ENCODE assay signal across 11 cellular contexts in genomic region chr1:68141079-68141800, GRCh38.
A peak's percentile ranks its signal among the peaks of the same experiment; 100 is the strongest.
DNase-seq lines count a peak whose midpoint lies in the region; ATAC-seq and TF ChIP-seq lines count a peak whose summit lies in the region.
"Had no signal": no experiment of that assay in that cellular context is flagged by ENCODE, and none has a peak within 500 bp of the region (broad histone marks: within the 10 kb centered on the region; RNA-seq: fewer than 3 reads in every experiment).

No MANE protein-coding gene starts in this region.

- H3K27ac ChIP-seq in fibroblast of lung (ENCODE audit: insufficient read depth, low read length) (peak overlapping the region; percentile 27), muscle layer of colon (ENCODE audit: low read depth, low read length) (peak overlapping the region; percentile 69), tibial nerve (peak overlapping the region in 3 of 4 donors; percentile 48 to 73 (median 63))

- peak in 1 of 2 donors; percentile 9 for TF ChIP-seq EP300 in tibial nerve (IDR thresholded peaks at IDR 0.05)

- TF ChIP-seq CTCF in fibroblast of lung (conservative IDR thresholded peaks at IDR 0.05 in 1 of 2, IDR thresholded peaks at IDR 0.05 in 1 of 2; ENCODE audit: low read depth in 1 of 2, low read length in 2 of 2), result no peak
- no peak for TF ChIP-seq CTCF in tibial nerve (IDR thresholded peaks at IDR 0.05)
- no peak for TF ChIP-seq CTCF in Calu3 (IDR thresholded peaks at IDR 0.05; ENCODE audit: unreplicated experiment)

- H3K9ac ChIP-seq in fibroblast of lung (ENCODE audit: insufficient read depth, low read length), result no peak overlapping the region
- H3K9ac ChIP-seq in muscle layer of colon (ENCODE audit: low read length), result no peak overlapping the region

- no peak overlapping the region for H2AFZ ChIP-seq in fibroblast of lung (ENCODE audit: low read length)

- H4K20me1 ChIP-seq in fibroblast of lung (ENCODE audit: control insufficient read depth, extremely low read depth, insufficient read depth, low read length), result no peaks in the 10 kb centered on the region

- CTCF ChIA-PET in Calu3 (lab: Charles Lee), result no interaction called here

- H3K4me3 ChIP-seq in fibroblast of lung (replicated peaks in 1 of 4; ENCODE audit: control extremely low read depth in 1 of 4, insufficient read depth in 1 of 4, low read depth in 3 of 4, low read length in 4 of 4), result no peak overlapping the region
- no peak overlapping the region for H3K4me3 ChIP-seq in muscle layer of colon (ENCODE audit: low read depth in 1 of 2, low read length in 2 of 2)
- H3K4me3 ChIP-seq in tibial nerve, result no peak overlapping the region

- peaks cover 6% of the 10 kb centered on the region for H3K36me3 Mint-ChIP-seq in Calu3 (ENCODE audit: insufficient read depth, unreplicated experiment)

- intact Hi-C loops in Calu3 (cut with micrococcal nuclease; ENCODE audit: unreplicated experiment), result no loop called here

- no peak for TF ChIP-seq POLR2A in tibial nerve (IDR thresholded peaks at IDR 0.05)

- H3K79me2 ChIP-seq in fibroblast of lung (ENCODE audit: control insufficient read depth, insufficient read depth, low read length), result no peaks in the 10 kb centered on the region

- H3K27me3 ChIP-seq in fibroblast of lung (ENCODE audit: control insufficient read depth, insufficient read depth, low read length) (no peaks in the 10 kb centered on the region), muscle layer of colon (ENCODE audit: control insufficient read depth in 1 of 2, insufficient read depth in 2 of 2, low read length in 2 of 2) (no peaks in the 10 kb centered on the region), tibial nerve (no peaks in the 10 kb centered on the region)

- DNase-seq in RPMI7951 (ENCODE audit: low read depth) (peak; percentile 45), fibroblast of lung (ENCODE audit: low read depth in 2 of 2) (peak; percentile 47 to 88), tibial nerve (ENCODE audit: low spot score in 2 of 2) (no peak), Calu3 (no peak), NCI-H1417 treated with DMSO at 0.1 percent for 48 hours (lab: John Stamatoyannopoulos, UW) (no peak)
- DNase-seq: activated CD8-positive, alpha-beta memory T cell treated with anti-CD3 and anti-CD28 coated beads for 24 hours; cortex of kidney; NCI-H524 treated with DMSO at 0.1 percent for 48 hours; stimulated activated CD4-positive, alpha-beta T cell treated with anti-CD3 and anti-CD28 coated beads, Interleukin-4, amount 100 ng/mL, for 24 hours had no signal

- ATAC-seq in GM18517 (IDR thresholded peaks at IDR 0.05; ENCODE audit: unreplicated experiment), result no peak

- no peaks in the 10 kb centered on the region for H3K9me3 Mint-ChIP-seq in Calu3 (ENCODE audit: low read depth, unreplicated experiment)

- H3K27me3 Mint-ChIP-seq in Calu3 (ENCODE audit: unreplicated experiment), result no peaks in the 10 kb centered on the region

- no peak overlapping the region for H3K4me2 ChIP-seq in fibroblast of lung (ENCODE audit: extremely low read depth, insufficient read depth, low read length)

- H3K4me3 Mint-ChIP-seq in Calu3 (ENCODE audit: low read depth, unreplicated experiment), result no peak overlapping the region

- WGBS in tibial nerve, 2 donors, result 43 to 59% methylated on average over 10 of the region's 10 CpGs

- BruUV-seq in Calu3 (replicated peaks; lab: Mats Ljungman, UMichigan), result no TSS peak

- no peak overlapping the region for H3K27ac Mint-ChIP-seq in Calu3 (ENCODE audit: unreplicated experiment)

- H3K9me3 ChIP-seq in fibroblast of lung (ENCODE audit: control insufficient read depth, insufficient read depth, low read depth, low read length) (no peaks in the 10 kb centered on the region), muscle layer of colon (ENCODE audit: low read length) (no peaks in the 10 kb centered on the region), tibial nerve (no peaks in the 10 kb centered on the region)

- H3K4me1 ChIP-seq in fibroblast of lung (ENCODE audit: control insufficient read depth, extremely low read depth, insufficient read depth, low read length), result peaks cover 12% of the 10 kb centered on the region
- peaks cover 30% of the 10 kb centered on the region for H3K4me1 ChIP-seq in muscle layer of colon (ENCODE audit: insufficient read depth, low read length)
- H3K4me1 ChIP-seq in tibial nerve, result peaks cover 0 to 27% (median 6%) of the 10 kb centered on the region in 4 donors

- H3K36me3 ChIP-seq in fibroblast of lung (ENCODE audit: control insufficient read depth, insufficient read depth, low read length) (peaks cover 8% of the 10 kb centered on the region), muscle layer of colon (ENCODE audit: insufficient read depth, low read length) (peaks cover 39% of the 10 kb centered on the region), tibial nerve (peaks cover 0 to 42% (median 0%) of the 10 kb centered on the region in 3 donors)

- peaks cover 14% of the 10 kb centered on the region for H3K4me1 Mint-ChIP-seq in Calu3 (ENCODE audit: low read depth, unreplicated experiment)

Comparison
In these comparisons a context has a peak if more than half of its experiments do, and no peak if none do; other contexts are left out.
1. DNase-seq: peak in RPMI7951 (single experiment) and fibroblast of lung (2 of 2); none in tibial nerve (0 of 2), Calu3 (single experiment) and NCI-H1417 treated with DMSO at 0.1 percent for 48 hours (single experiment).
2. Peak in every context shown above with its lines, with median percentiles within 50 percentile points of each other: H3K27ac ChIP-seq.